In the genomic region with DNA sequence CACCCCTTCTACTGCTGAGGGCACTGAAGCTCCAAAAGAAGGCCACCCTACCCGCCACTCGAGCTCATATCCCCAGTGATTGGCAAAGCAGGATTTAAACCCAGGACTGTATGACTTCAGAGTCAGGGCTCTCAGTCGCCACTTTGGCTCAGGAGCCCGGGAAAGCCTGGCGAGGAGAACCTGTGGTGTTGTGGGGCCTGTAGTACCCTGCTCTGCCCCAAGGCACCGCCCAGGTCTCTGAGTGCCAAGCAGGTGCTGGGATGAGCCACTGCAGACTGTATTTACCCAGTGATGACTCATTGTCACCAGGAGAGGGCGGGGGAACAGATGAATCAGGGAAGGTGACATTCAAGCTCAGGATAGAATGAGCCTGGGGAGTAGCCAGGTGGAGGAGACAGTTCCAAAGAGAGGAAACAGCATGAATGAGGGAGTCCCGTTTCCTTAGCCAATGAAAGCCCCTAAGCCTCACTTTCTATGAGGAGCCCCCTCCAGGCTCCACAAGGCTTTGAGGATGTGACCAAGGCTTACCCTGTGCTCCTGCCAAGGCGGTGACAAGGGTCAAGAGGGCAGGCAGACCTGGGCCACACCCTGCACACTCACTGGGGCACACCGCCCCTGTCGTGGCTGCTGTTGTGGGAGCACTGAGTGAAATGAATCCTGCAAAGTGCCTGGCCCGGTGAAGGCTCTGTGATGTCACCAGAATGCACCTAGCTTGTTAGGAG, we compare ENCODE assay signal across 8 cellular contexts. TPM values are rescaled to one million over a fixed set of nuclear protein-coding genes. Genes with fewer than 3 reads are reported as not detected.
DNase-seq lines count a peak whose midpoint lies in the region; ATAC-seq and TF ChIP-seq lines count a peak whose summit lies in the region.

No MANE protein-coding gene starts in this region.

- peak; percentile 81 for ATAC-seq in DND-41 (ENCODE audit: insufficient read depth, low read depth)
- ATAC-seq in HG03135 (IDR thresholded peaks at IDR 0.05; ENCODE audit: unreplicated experiment): peak; percentile 63
- ATAC-seq in omental fat pad (ENCODE audit: low FRiP score): peak; percentile 52
- ATAC-seq in sciatic nerve: no peak

- no peaks in the 10 kb centered on the region for H3K36me3 ChIP-seq in DND-41 (ENCODE audit: insufficient read depth, low read length)
- no peaks in the 10 kb centered on the region for H3K36me3 ChIP-seq in esophagus muscularis mucosa
- no peaks in the 10 kb centered on the region for H3K36me3 ChIP-seq in tibial nerve

- H3K4me3 ChIP-seq in DND-41 (ENCODE audit: low read depth in 1 of 2, low read length in 2 of 2) (no peak overlapping the region), esophagus muscularis mucosa (no peak overlapping the region), tibial nerve (no peak overlapping the region)

- H3K9me3 ChIP-seq in DND-41 (ENCODE audit: insufficient read depth, low read length, severe bottlenecking): no peaks in the 10 kb centered on the region
- no peaks in the 10 kb centered on the region for H3K9me3 ChIP-seq in esophagus muscularis mucosa
- no peaks in the 10 kb centered on the region for H3K9me3 ChIP-seq in tibial nerve

- TF ChIP-seq POLR2A in esophagus muscularis mucosa (IDR thresholded peaks at IDR 0.05; ENCODE audit: low read depth) (no peak), tibial nerve (IDR thresholded peaks at IDR 0.05) (no peak)

- TF ChIP-seq EP300 in esophagus muscularis mucosa (IDR thresholded peaks at IDR 0.05) (no peak), tibial nerve (IDR thresholded peaks at IDR 0.05) (no peak)

- DNase-seq in DND-41: peak; percentile 39
- peak; percentile 98 for DNase-seq in NCI-H510A treated with DMSO at 0.1 percent for 48 hours (lab: John Stamatoyannopoulos, UW)
- peak; percentile 69 for DNase-seq in activated CD8-positive, alpha-beta memory T cell treated with anti-CD3 and anti-CD28 coated beads, Interleukin-2, amount 50 U/mL, for 24 hours (ENCODE audit: extremely low read depth)
- no peak for DNase-seq in esophagus muscularis mucosa (ENCODE audit: extremely low spot score)
- DNase-seq in omental fat pad (ENCODE audit: low spot score): no peak
- no peak for DNase-seq in tibial nerve (ENCODE audit: low spot score in 2 of 2)
- DNase-seq in sciatic nerve (ENCODE audit: low spot score): no peak

- no peaks in the 10 kb centered on the region for H3K27me3 ChIP-seq in DND-41 (ENCODE audit: insufficient read depth, low read length, poor library complexity)
- H3K27me3 ChIP-seq in esophagus muscularis mucosa: no peaks in the 10 kb centered on the region
- H3K27me3 ChIP-seq in tibial nerve: no peaks in the 10 kb centered on the region

- no peak overlapping the region for H3K27ac ChIP-seq in DND-41 (ENCODE audit: low read length)
- peak overlapping the region; percentile 58 to 75 (median 66) for H3K27ac ChIP-seq in esophagus muscularis mucosa (replicated peaks in 1 of 4)
- H3K27ac ChIP-seq in tibial nerve: peak overlapping the region; percentile 74 to 99 (median 90)

- no peaks in the 10 kb centered on the region for H3K79me2 ChIP-seq in DND-41 (ENCODE audit: insufficient read depth, low read length)

- H3K4me1 ChIP-seq in DND-41 (ENCODE audit: insufficient read depth, low read length) (no peaks in the 10 kb centered on the region), esophagus muscularis mucosa (peaks cover 45 to 76% (median 70%) of the 10 kb centered on the region in 4 donors), tibial nerve (peaks cover 0 to 87% (median 75%) of the 10 kb centered on the region in 4 donors)

- intact Hi-C loops in esophagus muscularis mucosa (cut with DNase I) (no loop called here), sciatic nerve (cut with DNase I) (no loop called here)

- peak; percentile 46 for TF ChIP-seq CTCF in DND-41 (IDR thresholded peaks at IDR 0.05; ENCODE audit: borderline replicate concordance, extremely low read depth, low read length, poor library complexity, severe bottlenecking)
- TF ChIP-seq CTCF in esophagus muscularis mucosa (IDR thresholded peaks at IDR 0.05): peak; percentile 28 to 45 (median 44)
- TF ChIP-seq CTCF in omental fat pad (IDR thresholded peaks at IDR 0.05): no peak
- TF ChIP-seq CTCF in tibial nerve (IDR thresholded peaks at IDR 0.05): peak in 3 of 5 experiments; percentile 26 to 43 (median 38)

- no peak overlapping the region for H2AFZ ChIP-seq in DND-41 (ENCODE audit: low read depth, low read length)

- H4K20me1 ChIP-seq in DND-41 (ENCODE audit: insufficient read depth, low read length): peaks cover 19% of the 10 kb centered on the region; the same call in 1 of the 2 replicates

- 49% methylated on average over 6 of the region's 12 CpGs for WGBS in esophagus muscularis mucosa
- 48 to 55% methylated on average over 12 of the region's 12 CpGs for WGBS in tibial nerve, 2 donors

- H3K4me2 ChIP-seq in DND-41 (ENCODE audit: insufficient read depth, low read length): no peak overlapping the region

- no peak overlapping the region for H3K9ac ChIP-seq in DND-41 (ENCODE audit: low read depth, low read length)

RNA-seq across cellular contexts. Expression of a gene that starts 17.8 kb away (rescaled TPM):
- total RNA-seq in esophagus muscularis mucosa (10 to 100 TPM in 1 of 4 donors, 1 to 10 TPM in 3; 6.6 to 13.3 (median 8.5) TPM), omental fat pad (10 to 100 TPM in 3 of 4 donors, 1 to 10 TPM in 1; 8.8 to 18.0 (median 13.5) TPM), tibial nerve (10 to 100 TPM in 3 of 4 donors, 1 to 10 TPM in 1; 9.0 to 21.9 (median 14.7) TPM), sciatic nerve (24.6 TPM)

RNA-seq across cellular contexts. Expression of a gene that starts 24.9 kb away (rescaled TPM):
- total RNA-seq in esophagus muscularis mucosa (1 to 10 TPM; 1.3 to 2.8 (median 2.2) TPM), omental fat pad (1 to 10 TPM in 3 of 4 donors, under 1 TPM in 1; 0.82 to 3.0 (median 1.3) TPM), tibial nerve (under 1 TPM in 1 of 4 donors, not detected in 3; 0.59 TPM), sciatic nerve (2.0 TPM)

RNA-seq across cellular contexts. Expression of a gene that starts 25.3 kb away (rescaled TPM):
- 10 to 100 TPM; 12.4 to 29.5 (median 20.0) TPM for total RNA-seq in esophagus muscularis mucosa
- total RNA-seq in omental fat pad: 1 to 10 TPM; 4.8 to 9.0 (median 7.1) TPM
- total RNA-seq in tibial nerve: 10 to 100 TPM; 33.9 to 53.8 (median 50.2) TPM
- total RNA-seq in sciatic nerve: 96.8 TPM

RNA-seq across cellular contexts. Expression of a gene that starts 38.6 kb away (rescaled TPM):
- total RNA-seq in esophagus muscularis mucosa (10 to 100 TPM; 20.3 to 44.8 (median 35.9) TPM), omental fat pad (10 to 100 TPM; 26.6 to 78.5 (median 45.0) TPM), tibial nerve (10 to 100 TPM; 23.9 to 70.5 (median 37.0) TPM), sciatic nerve (19.6 TPM)

RNA-seq across cellular contexts. Expression of a gene that starts 56.1 kb away (rescaled TPM):
- 100 to 1,000 TPM in 3 of 4 donors, 10 to 100 TPM in 1; 95.9 to 169 (median 125) TPM for total RNA-seq in esophagus muscularis mucosa
- 100 to 1,000 TPM; 138 to 213 (median 155) TPM for total RNA-seq in omental fat pad
- total RNA-seq in tibial nerve: 100 to 1,000 TPM; 108 to 193 (median 172) TPM
- total RNA-seq in sciatic nerve: 108 TPM

Comparison
In these comparisons a context has a peak if more than half of its experiments do, and no peak if none do; other contexts are left out.
1. DNase-seq: peak in DND-41 (single experiment), NCI-H510A treated with DMSO at 0.1 percent for 48 hours (single experiment) and activated CD8-positive, alpha-beta memory T cell treated with anti-CD3 and anti-CD28 coated beads, Interleukin-2, amount 50 U/mL, for 24 hours (single experiment); none in esophagus muscularis mucosa (single experiment), omental fat pad (single experiment), tibial nerve (0 of 2) and sciatic nerve (single experiment).
2. CTCF ChIP-seq: peak in DND-41 (single experiment), esophagus muscularis mucosa (3 of 3) and tibial nerve (3 of 5); none in omental fat pad (0 of 3).